16 cellular contexts compared by ENCODE assay signal in genomic region chr1:56414728-56415224, GRCh38.
DNase-seq lines count a peak whose midpoint lies in the region; TF ChIP-seq lines count a peak whose summit lies in the region.
"Had no signal": no experiment of that assay in that cellular context is flagged by ENCODE, and none has a peak within 500 bp of the region (broad histone marks: within the 10 kb centered on the region; RNA-seq: fewer than 3 reads in every experiment).

No MANE protein-coding gene starts in this region.

- no peaks in the 10 kb centered on the region for H3K36me3 Mint-ChIP-seq in endodermal cell (ENCODE audit: low read depth)
- H3K36me3 Mint-ChIP-seq: activated CD4-positive, alpha-beta memory T cell treated with anti-CD3 and anti-CD28 coated beads for 36 hours had no signal

- H3K9ac ChIP-seq in endodermal cell (ENCODE audit: extremely low read depth, low read length, poor library complexity, severe bottlenecking): no peak overlapping the region

- H3K36me3 ChIP-seq in endodermal cell (ENCODE audit: control insufficient read depth, insufficient read depth, low read length) (no peaks in the 10 kb centered on the region), thymus (ENCODE audit: control insufficient read depth, insufficient read depth) (no peaks in the 10 kb centered on the region)
- H3K36me3 ChIP-seq: breast epithelium, heart left ventricle, neutrophil, vagina had no signal

- no peaks in the 10 kb centered on the region for H3K27me3 ChIP-seq in endodermal cell (ENCODE audit: control insufficient read depth, insufficient read depth, low read length, poor library complexity, severe bottlenecking)
- no peaks in the 10 kb centered on the region for H3K27me3 ChIP-seq in thymus (ENCODE audit: control insufficient read depth, insufficient read depth)
- H3K27me3 ChIP-seq: breast epithelium, heart left ventricle, vagina had no signal

- H3K9me3 Mint-ChIP-seq in endodermal cell: peaks cover 6% of the 10 kb centered on the region
- H3K9me3 Mint-ChIP-seq: activated CD4-positive, alpha-beta memory T cell treated with anti-CD3 and anti-CD28 coated beads for 36 hours had no signal

- H3K9me3 ChIP-seq in endodermal cell (ENCODE audit: control insufficient read depth, low read length) (peaks cover 11% of the 10 kb centered on the region), thymus (ENCODE audit: control insufficient read depth) (no peaks in the 10 kb centered on the region)
- H3K9me3 ChIP-seq: breast epithelium, heart left ventricle, neutrophil, vagina had no signal

- DNase-seq in SIG-M5 treated with dmso at 0.1 percent for 504 hours (lab: John Stamatoyannopoulos, UW; ENCODE audit: unreplicated experiment) (peak; percentile 6), SIG-M5 (lab: John Stamatoyannopoulos, UW) (no peak), NCI-H2171 treated with DMSO at 0.1 percent for 48 hours (lab: John Stamatoyannopoulos, UW) (peak; percentile 85), endodermal cell (peak; percentile 38), NK-92 (lab: John Stamatoyannopoulos, UW; ENCODE audit: unreplicated experiment) (no peak), NCI-H1694 treated with DMSO at 0.1 percent for 48 hours (lab: John Stamatoyannopoulos, UW) (no peak), posterior vena cava (ENCODE audit: low spot score) (no peak)
- DNase-seq: activated CD4-positive, alpha-beta memory T cell treated with anti-CD3 and anti-CD28 coated beads for 36 hours; activated gamma-delta T cell treated with Interleukin-2 at 50 U/mL for 16 hours; DND-41; heart left ventricle; T-helper 17 cell had no signal

- TF ChIP-seq CTCF in endodermal cell (conservative IDR thresholded peaks at IDR 0.05): no peak

- WGBS in endodermal cell (ENCODE audit: insufficient coverage in 1 of 2, insufficient read length in 1 of 2), 2 experiments: 81 to 87% methylated on average over 6 to 9 of the region's 9 CpGs
- 89% methylated on average over 9 of the region's 9 CpGs for WGBS in thymus

- H3K4me3 Mint-ChIP-seq in endodermal cell: peak overlapping the region; percentile 7
- H3K4me3 Mint-ChIP-seq: activated CD4-positive, alpha-beta memory T cell treated with anti-CD3 and anti-CD28 coated beads for 36 hours; T-helper 17 cell had no signal

- H3K4me3 ChIP-seq in endodermal cell (ENCODE audit: low read length): no peak overlapping the region
- H3K4me3 ChIP-seq in thymus (ENCODE audit: low read length): no peak overlapping the region
- H3K4me3 ChIP-seq: breast epithelium, heart left ventricle, vagina had no signal

- H3K27ac ChIP-seq in endodermal cell (ENCODE audit: low read depth, low read length) (no peak overlapping the region), thymus (ENCODE audit: low read depth) (peak overlapping the region; percentile 47)
- H3K27ac ChIP-seq: breast epithelium, neutrophil, vagina had no signal

- no peak overlapping the region for H3K27ac Mint-ChIP-seq in endodermal cell
- H3K27ac Mint-ChIP-seq: activated CD4-positive, alpha-beta memory T cell treated with anti-CD3 and anti-CD28 coated beads for 36 hours; T-helper 17 cell had no signal

- peaks cover 63% of the 10 kb centered on the region for H3K4me1 Mint-ChIP-seq in endodermal cell
- H3K4me1 Mint-ChIP-seq: T-helper 17 cell had no signal

- intact Hi-C loops in posterior vena cava (cut with DNase I): no loop called here

- no peaks in the 10 kb centered on the region for H3K27me3 Mint-ChIP-seq in endodermal cell (ENCODE audit: insufficient read depth)

- H3K4me1 ChIP-seq in endodermal cell (ENCODE audit: control insufficient read depth, insufficient read depth, low read length) (peaks cover 5% of the 10 kb centered on the region), thymus (ENCODE audit: control insufficient read depth, insufficient read depth, low read length) (no peaks in the 10 kb centered on the region)
- H3K4me1 ChIP-seq: breast epithelium, vagina had no signal

Comparison
In these comparisons a context has a peak if more than half of its experiments do, and no peak if none do; other contexts are left out.
1. DNase-seq: peak in SIG-M5 treated with dmso at 0.1 percent for 504 hours (single experiment), NCI-H2171 treated with DMSO at 0.1 percent for 48 hours (single experiment) and endodermal cell (single experiment); none in SIG-M5 (single experiment), NK-92 (single experiment), NCI-H1694 treated with DMSO at 0.1 percent for 48 hours (single experiment) and posterior vena cava (single experiment).